ENCODE assay signal across 11 cellular contexts in the genomic region with DNA sequence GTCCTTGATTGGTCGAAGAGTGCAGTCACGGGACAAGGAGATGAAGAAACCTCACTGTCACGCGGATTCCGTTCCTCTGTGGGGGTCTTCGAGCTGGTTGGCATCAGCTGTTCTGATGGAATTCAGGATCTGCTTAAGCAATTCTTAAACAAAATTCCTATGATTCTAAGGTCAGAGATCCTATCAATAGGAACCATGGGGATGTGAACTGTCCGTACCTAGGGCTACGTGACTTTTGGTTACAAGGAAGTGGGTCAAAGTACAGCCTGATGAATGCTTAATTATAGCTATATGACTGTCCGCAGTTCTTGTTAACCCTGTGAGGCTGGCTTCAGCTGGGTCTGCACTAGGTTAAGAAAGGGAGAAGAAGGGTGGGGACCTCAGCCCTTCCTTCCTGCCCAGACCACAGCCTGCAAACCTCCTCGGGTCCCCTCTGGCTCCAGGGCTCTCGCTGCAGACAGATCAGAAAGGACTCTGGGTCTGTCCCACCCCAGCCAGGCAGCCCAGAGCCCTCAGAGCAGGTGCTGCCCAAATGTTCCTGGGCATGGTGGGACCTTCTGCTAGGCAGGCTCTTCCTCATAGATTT. TPM values are rescaled to one million over a fixed set of nuclear protein-coding genes. Genes with fewer than 3 reads are reported as not detected.
DNase-seq lines count a peak whose midpoint lies in the region; ATAC-seq, FAIRE-seq and TF ChIP-seq lines count a peak whose summit lies in the region.
"Had no signal": no experiment of that assay in that cellular context is flagged by ENCODE, and none has a peak within 500 bp of the region (broad histone marks: within the 10 kb centered on the region; RNA-seq: fewer than 3 reads in every experiment).

No MANE protein-coding gene starts in this region.

- DNase-seq in T-helper 2 cell treated with Interferon-gamma antibody and Interleukin-4, amounts not matched to agents 5 μg/mL and 100 μg/mL, for 36 hours (ENCODE audit: low spot score) = no peak
- DNase-seq in sigmoid colon (no peak), GM12891 (ENCODE audit: insufficient read length, low spot score) (no peak), NCI-H1436 treated with DMSO at 0.1 percent for 48 hours (lab: John Stamatoyannopoulos, UW) (no peak), RCC 7860 (ENCODE audit: low spot score) (no peak)

- H3K4me3 ChIP-seq in muscle layer of duodenum (ENCODE audit: low read depth in 1 of 2, low read length in 2 of 2) (no peak overlapping the region), sigmoid colon (no peak overlapping the region)
- H3K4me3 ChIP-seq: coronary artery, SK-N-MC had no signal

- peaks cover 1% of the 10 kb centered on the region for H3K36me3 Mint-ChIP-seq in T-helper 2 cell treated with Interferon-gamma antibody and Interleukin-4, amounts not matched to agents 5 μg/mL and 100 μg/mL, for 36 hours (ENCODE audit: low read depth)

- intact Hi-C loops in sigmoid colon (cut with DNase I) = loop anchor here (10.0 kb wide), 1 partner anchor 636 kb away; no protein-coding TSS in a partner anchor

- H3K9me3 Mint-ChIP-seq in T-helper 2 cell treated with Interferon-gamma antibody and Interleukin-4, amounts not matched to agents 5 μg/mL and 100 μg/mL, for 36 hours = no peaks in the 10 kb centered on the region

- FAIRE-seq in GM12891 (lab: Jason Lieb, UNC) = no peak
- no peak for FAIRE-seq in RCC 7860 (lab: Jason Lieb, UNC)
- FAIRE-seq: H54 had no signal

- H3K27me3 Mint-ChIP-seq in T-helper 2 cell treated with Interferon-gamma antibody and Interleukin-4, amounts not matched to agents 5 μg/mL and 100 μg/mL, for 36 hours (ENCODE audit: low read depth) = no peaks in the 10 kb centered on the region

- peak overlapping the region; percentile 7 for H3K27ac ChIP-seq in muscle layer of duodenum (ENCODE audit: low read length)
- no peak overlapping the region for H3K27ac ChIP-seq in sigmoid colon
- H3K27ac ChIP-seq: coronary artery, SK-N-MC had no signal

- WGBS in sigmoid colon, 2 donors = 41 to 57% methylated on average over 11 of the region's 11 CpGs

- H3K4me1 Mint-ChIP-seq in T-helper 2 cell treated with Interferon-gamma antibody and Interleukin-4, amounts not matched to agents 5 μg/mL and 100 μg/mL, for 36 hours (ENCODE audit: low read depth) = peaks cover 26% of the 10 kb centered on the region

- H3K9me3 ChIP-seq in muscle layer of duodenum (ENCODE audit: control insufficient read depth in 1 of 2, low read length in 2 of 2) (no peaks in the 10 kb centered on the region), sigmoid colon (no peaks in the 10 kb centered on the region)

- H3K4me1 ChIP-seq in muscle layer of duodenum (ENCODE audit: control insufficient read depth in 1 of 2, insufficient read depth in 2 of 2, low read length in 2 of 2) (peaks cover 11 to 17% of the 10 kb centered on the region in 2 donors), sigmoid colon (peaks cover 0 to 22% (median 4%) of the 10 kb centered on the region in 4 donors)

- no peaks in the 10 kb centered on the region for H3K27me3 ChIP-seq in muscle layer of duodenum (ENCODE audit: low read depth, low read length)
- no peaks in the 10 kb centered on the region for H3K27me3 ChIP-seq in sigmoid colon

- peak; percentile 9 for ATAC-seq in GM18505 (IDR thresholded peaks at IDR 0.05; ENCODE audit: unreplicated experiment)
- ATAC-seq in HG02759 (IDR thresholded peaks at IDR 0.05; ENCODE audit: unreplicated experiment) = peak; percentile 25

- peak overlapping the region; percentile 79 for H3K4me3 Mint-ChIP-seq in T-helper 2 cell treated with Interferon-gamma antibody and Interleukin-4, amounts not matched to agents 5 μg/mL and 100 μg/mL, for 36 hours

- no peak for TF ChIP-seq POLR2A in GM18505 (IDR thresholded peaks at IDR 0.05; ENCODE audit: borderline replicate concordance, extremely low read depth, insufficient read depth, insufficient read length)
- no peak for TF ChIP-seq POLR2A in sigmoid colon (IDR thresholded peaks at IDR 0.05)
- no peak for TF ChIP-seq POLR2A in GM12891 (IDR thresholded peaks at IDR 0.05; ENCODE audit: low read depth, low read length)

- no peak for TF ChIP-seq EP300 in sigmoid colon (IDR thresholded peaks at IDR 0.05)

- TF ChIP-seq CTCF in sigmoid colon (IDR thresholded peaks at IDR 0.05) = no peak

- H3K36me3 ChIP-seq in muscle layer of duodenum (ENCODE audit: control insufficient read depth in 1 of 2, insufficient read depth in 2 of 2, low read length in 2 of 2) (no peaks in the 10 kb centered on the region), sigmoid colon (no peaks in the 10 kb centered on the region)

- peak overlapping the region; percentile 91 for H3K27ac Mint-ChIP-seq in T-helper 2 cell treated with Interferon-gamma antibody and Interleukin-4, amounts not matched to agents 5 μg/mL and 100 μg/mL, for 36 hours

TF ChIP-seq in GM12891, 5 proteins besides CTCF, POLR2A, EP300 and RAD21:
- TF ChIP-seq SPI1 (IDR thresholded peaks at IDR 0.05; ENCODE audit: low read depth, low read length) = no peak
- no peak for TF ChIP-seq POLR2AphosphoS5 (IDR thresholded peaks at IDR 0.05; ENCODE audit: low read depth, low read length)
- TF ChIP-seq PAX5 (IDR thresholded peaks at IDR 0.05; ENCODE audit: insufficient read depth, low read length, severe bottlenecking) = no peak
- TF ChIP-seq TAF1 (IDR thresholded peaks at IDR 0.05; ENCODE audit: low read depth, low read length) = no peak
- no peak for TF ChIP-seq POU2F2 (IDR thresholded peaks at IDR 0.05; ENCODE audit: low read depth, low read length)

RNA-seq across cellular contexts. Expression of a gene that starts 44.2 kb away (rescaled TPM):
- 10 to 100 TPM; 10.3 to 14.5 (median 12.2) TPM for total RNA-seq in sigmoid colon
- polyA plus RNA-seq in sigmoid colon = 10 to 100 TPM in 1 of 3 donors, 1 to 10 TPM in 2; 2.3 to 19.8 (median 6.7) TPM
- 4.0 TPM for polyA plus RNA-seq in GM12891 (2012; ENCODE audit: low read depth, missing spikeins)
